Comparison of ENCODE assay signal across 19 cellular contexts in the genomic region with DNA sequence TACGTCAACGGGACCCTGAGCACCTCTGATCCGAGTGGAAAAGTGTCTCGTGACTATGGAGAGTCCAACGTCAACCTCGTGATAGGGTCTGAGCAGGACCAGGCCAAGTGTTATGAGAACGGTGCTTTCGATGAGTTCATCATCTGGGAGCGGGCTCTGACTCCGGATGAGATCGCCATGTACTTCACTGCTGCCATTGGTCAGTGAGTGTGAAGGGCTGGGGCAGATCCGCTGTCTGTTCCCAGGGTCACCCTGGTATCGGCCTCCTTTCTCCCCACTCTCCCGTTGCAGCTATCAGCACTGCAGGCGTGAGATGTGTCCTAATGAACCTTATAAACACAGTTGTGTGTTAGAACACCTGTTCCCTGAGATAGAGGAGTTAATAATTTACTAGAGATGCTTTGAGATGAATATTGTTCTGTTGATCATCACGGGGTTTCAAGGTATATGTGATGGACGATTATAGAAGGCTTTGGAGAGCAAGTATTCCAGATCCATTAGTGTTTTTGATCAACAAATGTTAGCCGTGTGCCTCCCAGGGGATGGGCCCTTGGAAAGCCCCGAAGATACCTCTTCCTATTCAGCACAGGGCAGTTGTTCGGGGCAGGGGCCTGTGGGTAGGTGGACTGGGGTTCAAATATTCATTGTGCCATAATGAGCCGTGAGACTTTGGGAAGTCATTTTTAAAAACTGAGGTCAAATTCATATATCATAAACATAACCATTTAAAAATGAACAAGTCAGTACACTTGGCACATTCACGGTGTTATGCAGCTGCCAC. TPM values are rescaled to one million over a fixed set of nuclear protein-coding genes. Genes with fewer than 3 reads are reported as not detected.
DNase-seq lines count a peak whose midpoint lies in the region; ATAC-seq and TF ChIP-seq lines count a peak whose summit lies in the region.
"Had no signal": no experiment of that assay in that cellular context is flagged by ENCODE, and none has a peak within 500 bp of the region (broad histone marks: within the 10 kb centered on the region; RNA-seq: fewer than 3 reads in every experiment).

No MANE protein-coding gene starts in this region.

- 79 to 84% (median 83%) methylated on average over 22 of the region's 22 CpGs for WGBS in heart left ventricle, 4 donors
- WGBS in endodermal cell (ENCODE audit: insufficient coverage in 1 of 2, insufficient read length in 1 of 2), 2 experiments, result 90 to 96% methylated on average over 12 to 22 of the region's 22 CpGs

- intact Hi-C loops in heart left ventricle (cut with DNase I), result no loop called here
- intact Hi-C loops in mucosa of descending colon (cut with DNase I, micrococcal nuclease), result no loop called here

- no peak overlapping the region for H3K4me3 ChIP-seq in right atrium auricular region
- no peak overlapping the region for H3K4me3 ChIP-seq in heart left ventricle
- H3K4me3 ChIP-seq in endodermal cell (ENCODE audit: low read length), result no peak overlapping the region
- no peak overlapping the region for H3K4me3 ChIP-seq in mucosa of descending colon
- H3K4me3 ChIP-seq: A549, MG63 had no signal

- H3K4me1 ChIP-seq in right atrium auricular region, result peaks cover 0 to 15% of the 10 kb centered on the region in 2 donors
- peaks cover 0 to 19% (median 6%) of the 10 kb centered on the region in 12 donors for H3K4me1 ChIP-seq in heart left ventricle
- no peaks in the 10 kb centered on the region for H3K4me1 ChIP-seq in endodermal cell (ENCODE audit: control insufficient read depth, insufficient read depth, low read length)
- no peaks in the 10 kb centered on the region for H3K4me1 ChIP-seq in mucosa of descending colon (ENCODE audit: low read depth)
- H3K4me1 ChIP-seq: A549 had no signal

- no peaks in the 10 kb centered on the region for H3K4me1 Mint-ChIP-seq in endodermal cell
- peaks cover 2% of the 10 kb centered on the region for H3K4me1 Mint-ChIP-seq in activated naive CD8-positive, alpha-beta T cell treated with anti-CD3 and anti-CD28 coated beads for 36 hours

- H3K36me3 ChIP-seq in right atrium auricular region (peaks cover 58% of the 10 kb centered on the region), heart left ventricle (peaks cover 0 to 38% (median 29%) of the 10 kb centered on the region in 9 donors), endodermal cell (ENCODE audit: control insufficient read depth, insufficient read depth, low read length) (no peaks in the 10 kb centered on the region), mucosa of descending colon (ENCODE audit: low read depth) (no peaks in the 10 kb centered on the region)
- H3K36me3 ChIP-seq: MG63 had no signal

- no peaks in the 10 kb centered on the region for H3K9me3 Mint-ChIP-seq in endodermal cell
- no peaks in the 10 kb centered on the region for H3K9me3 Mint-ChIP-seq in activated naive CD8-positive, alpha-beta T cell treated with anti-CD3 and anti-CD28 coated beads for 36 hours
- H3K9me3 Mint-ChIP-seq: CD4-positive, alpha-beta T cell had no signal

- peak overlapping the region in 1 of 2 donors; percentile 0 for H3K27ac ChIP-seq in right atrium auricular region
- no peak overlapping the region for H3K27ac ChIP-seq in heart left ventricle
- no peak overlapping the region for H3K27ac ChIP-seq in endodermal cell (ENCODE audit: low read depth, low read length)
- H3K27ac ChIP-seq: A549 had no signal

- TF ChIP-seq CTCF in right atrium auricular region (IDR thresholded peaks at IDR 0.05), result no peak
- TF ChIP-seq CTCF in heart left ventricle (IDR thresholded peaks at IDR 0.05), result no peak
- no peak for TF ChIP-seq CTCF in endodermal cell (conservative IDR thresholded peaks at IDR 0.05)
- no peak for TF ChIP-seq CTCF in mucosa of descending colon (IDR thresholded peaks at IDR 0.05)

- no peaks in the 10 kb centered on the region for H3K36me3 Mint-ChIP-seq in endodermal cell (ENCODE audit: low read depth)
- H3K36me3 Mint-ChIP-seq in activated naive CD8-positive, alpha-beta T cell treated with anti-CD3 and anti-CD28 coated beads for 36 hours, result no peaks in the 10 kb centered on the region

- DNase-seq in right atrium auricular region (ENCODE audit: low spot score) (peak; percentile 40), heart left ventricle (no peak), endodermal cell (peak; percentile 44), mucosa of descending colon (no peak), NCI-H1930 (lab: John Stamatoyannopoulos, UW) (no peak)
- DNase-seq in stimulated activated CD4-positive, alpha-beta T cell treated with anti-CD3 and anti-CD28 coated beads, Interleukin-15, amount 100 ng/mL, for 24 hours, result no peak
- DNase-seq in activated naive CD8-positive, alpha-beta T cell treated with anti-CD3 and anti-CD28 coated beads for 36 hours, result no peak
- DNase-seq: CD4-positive, alpha-beta T cell; GOT3; Kasumi-1; MG63; NCI-H1092; NCI-H1436 treated with DMSO at 0.1 percent for 48 hours; NCI-H2029 treated with DMSO at 0.1 percent for 48 hours; NCI-H2171; OCI-M1; SHP77 treated with DMSO at 0.1 percent for 48 hours had no signal

- TF ChIP-seq POLR2A in heart left ventricle (IDR thresholded peaks at IDR 0.05), result no peak

- H3K9ac ChIP-seq in endodermal cell (ENCODE audit: extremely low read depth, low read length, poor library complexity, severe bottlenecking), result no peak overlapping the region

- ATAC-seq in heart left ventricle, result no peak
- peak; percentile 27 for ATAC-seq in mucosa of descending colon
- ATAC-seq: A549, HCT116 had no signal

- no peaks in the 10 kb centered on the region for H3K9me3 ChIP-seq in right atrium auricular region
- no peaks in the 10 kb centered on the region for H3K9me3 ChIP-seq in heart left ventricle
- H3K9me3 ChIP-seq in endodermal cell (ENCODE audit: control insufficient read depth, low read length), result no peaks in the 10 kb centered on the region
- no peaks in the 10 kb centered on the region for H3K9me3 ChIP-seq in mucosa of descending colon
- H3K9me3 ChIP-seq: A549, MG63 had no signal

- H3K27me3 Mint-ChIP-seq in endodermal cell (ENCODE audit: insufficient read depth), result peaks cover 1% of the 10 kb centered on the region
- H3K27me3 Mint-ChIP-seq in activated naive CD8-positive, alpha-beta T cell treated with anti-CD3 and anti-CD28 coated beads for 36 hours, result peaks cover 9% of the 10 kb centered on the region

- no peak overlapping the region for H3K4me3 Mint-ChIP-seq in endodermal cell
- no peak overlapping the region for H3K4me3 Mint-ChIP-seq in activated naive CD8-positive, alpha-beta T cell treated with anti-CD3 and anti-CD28 coated beads for 36 hours
- H3K4me3 Mint-ChIP-seq: CD4-positive, alpha-beta T cell had no signal

- no peak overlapping the region for H3K27ac Mint-ChIP-seq in endodermal cell
- H3K27ac Mint-ChIP-seq in activated naive CD8-positive, alpha-beta T cell treated with anti-CD3 and anti-CD28 coated beads for 36 hours, result no peak overlapping the region
- H3K27ac Mint-ChIP-seq: CD4-positive, alpha-beta T cell had no signal

- H3K27me3 ChIP-seq in right atrium auricular region (no peaks in the 10 kb centered on the region), heart left ventricle (no peaks in the 10 kb centered on the region), endodermal cell (ENCODE audit: control insufficient read depth, insufficient read depth, low read length, poor library complexity, severe bottlenecking) (no peaks in the 10 kb centered on the region)
- H3K27me3 ChIP-seq: MG63 had no signal

RNA-seq across cellular contexts. Expression of a gene that starts 33.6 kb away (rescaled TPM):
- total RNA-seq in right atrium auricular region, result 100 to 1,000 TPM; 120 to 168 TPM
- total RNA-seq in heart left ventricle, result 100 to 1,000 TPM in 2 of 9 donors, 10 to 100 TPM in 7; 36.3 to 109 (median 75.1) TPM
- 10 to 100 TPM; 22.7 to 25.7 TPM for polyA plus RNA-seq in heart left ventricle
- 1 to 10 TPM; 1.3 to 2.9 TPM for total RNA-seq in endodermal cell
- 2.3 TPM for polyA plus RNA-seq in endodermal cell (2013, experiment 1 of 2)
- polyA plus RNA-seq in endodermal cell (2013, experiment 2 of 2), result 1.7 TPM
- 10 to 100 TPM in 2 of 3 donors, 1 to 10 TPM in 1; 2.6 to 18.4 (median 12.9) TPM for total RNA-seq in mucosa of descending colon
- total RNA-seq in activated naive CD8-positive, alpha-beta T cell treated with anti-CD3 and anti-CD28 coated beads for 36 hours, result under 1 TPM in 1 of 2 experiments, not detected in 1; 0.38 TPM

Comparison
In these comparisons a context has a peak if more than half of its experiments do, and no peak if none do; other contexts are left out.
1. DNase-seq: peak in right atrium auricular region (single experiment) and endodermal cell (single experiment); none in heart left ventricle (0 of 5), mucosa of descending colon (0 of 3), stimulated activated CD4-positive, alpha-beta T cell treated with anti-CD3 and anti-CD28 coated beads, Interleukin-15, amount 100 ng/mL, for 24 hours (single experiment), NCI-H1930 (0 of 2) and activated naive CD8-positive, alpha-beta T cell treated with anti-CD3 and anti-CD28 coated beads for 36 hours (single experiment).